In the genomic region with DNA sequence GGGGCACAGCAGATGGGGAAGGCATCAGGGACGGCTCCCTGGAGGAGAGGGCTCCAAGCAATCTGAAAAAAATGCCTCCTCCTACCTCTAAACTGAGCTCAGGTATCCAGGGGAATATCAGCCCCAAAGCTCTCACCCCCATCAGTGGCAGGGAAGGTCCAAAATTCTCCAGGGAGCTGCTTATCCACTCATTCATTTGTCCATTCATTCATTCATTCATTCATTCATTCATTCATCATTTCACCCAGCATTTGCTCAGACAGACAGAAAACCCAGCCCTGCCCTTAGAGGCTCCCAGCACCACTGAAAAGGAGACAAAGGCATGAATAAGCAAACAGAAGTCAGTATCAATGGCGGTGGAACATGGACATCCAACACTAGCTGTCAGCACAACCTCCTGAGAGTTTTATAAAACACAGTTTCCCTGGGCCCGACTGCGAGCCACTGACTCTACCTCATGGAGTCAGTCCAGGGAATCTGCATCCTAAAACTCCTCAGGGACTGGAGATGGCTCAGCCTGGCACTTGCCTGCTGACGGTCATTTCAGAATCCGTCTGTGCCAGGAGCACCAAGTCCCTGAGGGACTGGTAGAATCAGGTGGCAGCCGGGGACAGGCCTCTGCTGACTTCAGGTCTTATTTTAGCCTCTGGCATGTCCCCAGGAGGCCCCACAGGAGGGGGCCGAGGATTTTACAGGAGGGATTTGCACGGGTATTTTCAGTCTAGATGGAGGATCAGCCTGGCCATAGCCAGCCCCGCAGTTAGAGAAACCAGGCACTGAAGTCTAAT, we compare ENCODE assay signal across 29 cellular contexts.
DNase-seq lines count a peak whose midpoint lies in the region; ATAC-seq and TF ChIP-seq lines count a peak whose summit lies in the region.
"Had no signal": no experiment of that assay in that cellular context is flagged by ENCODE, and none has a peak within 500 bp of the region (broad histone marks: within the 10 kb centered on the region; RNA-seq: fewer than 3 reads in every experiment).

No MANE protein-coding gene starts in this region.

- no peak overlapping the region for H3K27ac ChIP-seq in BLaER1 treated with 17β-estradiol and CSF1 and Interleukin-3, amounts not matched to agents 10 nM and 100 nM
- H3K27ac ChIP-seq: epithelial cell of prostate, left lung, thoracic aorta, vagina had no signal

- H3K36me3 Mint-ChIP-seq in brain, result no peaks in the 10 kb centered on the region
- H3K36me3 Mint-ChIP-seq: activated naive CD4-positive, alpha-beta T cell treated with anti-CD3 and anti-CD28 coated beads, Interleukin-2, amount 50 U/mL, for 72 hours; CD4-positive, CD25-positive, alpha-beta regulatory T cell; naive B cell; WTC11 had no signal

- H3K9ac ChIP-seq in BLaER1 treated with 17β-estradiol and CSF1 and Interleukin-3, amounts not matched to agents 10 nM and 100 nM, result peak overlapping the region in 4 of 11 experiments; percentile 5 to 58 (median 36); a peak in 4 of 22 replicates

- peaks cover 74% of the 10 kb centered on the region for H3K4me1 Mint-ChIP-seq in brain
- H3K4me1 Mint-ChIP-seq: activated CD4-positive, alpha-beta T cell treated with anti-CD3 and anti-CD28 coated beads, Interleukin-2, amount 10 ng/mL, durations not matched to agents 24 days and 14 days; CD4-positive, CD25-positive, alpha-beta regulatory T cell; naive B cell had no signal

- H3K4me1 ChIP-seq in BLaER1 treated with 17β-estradiol and CSF1 and Interleukin-3, amounts not matched to agents 10 nM and 100 nM, result peaks cover 13 to 60% (median 41%) of the 10 kb centered on the region in 10 experiments; a peak in 19 of 20 replicates
- H3K4me1 ChIP-seq: HAP-1, left lung, vagina had no signal

- DNase-seq in left cardiac atrium (peak; percentile 68), pons (ENCODE audit: low spot score) (peak; percentile 30), islet precursor cell (no peak)
- DNase-seq in activated naive CD4-positive, alpha-beta T cell treated with Interleukin-2 at 50 U/mL for 16 hours, result no peak
- no peak for DNase-seq in stimulated activated CD4-positive, alpha-beta T cell treated with anti-CD3 and anti-CD28 coated beads, Interleukin-4, amount 100 ng/mL, for 4 hours
- DNase-seq: activated CD4-positive, alpha-beta T cell treated with anti-CD3 and anti-CD28 coated beads, Interleukin-2, amount 10 ng/mL, durations not matched to agents 24 days and 14 days; CD4-positive, CD25-positive, alpha-beta regulatory T cell; cortex of kidney; effector memory CD4-positive, alpha-beta T cell; Kasumi-1; left lung; naive B cell; NCI-H1417 treated with DMSO at 0.1 percent for 48 hours; NCI-H2081; NCI-H2227 treated with DMSO at 0.1 percent for 48 hours; NCI-H526; SHP77 treated with DMSO at 0.1 percent for 48 hours had no signal

- H3K27ac Mint-ChIP-seq in brain, result peak overlapping the region in 4 of 5 experiments; percentile 5 to 86 (median 45)
- H3K27ac Mint-ChIP-seq: activated CD4-positive, alpha-beta T cell treated with anti-CD3 and anti-CD28 coated beads, Interleukin-2, amount 10 ng/mL, durations not matched to agents 24 days and 14 days; CD4-positive, CD25-positive, alpha-beta regulatory T cell; naive B cell; stimulated activated naive CD8-positive, alpha-beta T cell treated with anti-CD3 and anti-CD28 coated beads, Interleukin-15, Interleukin-2, amounts not matched to agents 100 ng/mL and 50 ng/mL, for 24 hours; WTC11 had no signal

- no peaks in the 10 kb centered on the region for H4K20me1 ChIP-seq in BLaER1 treated with 17β-estradiol and CSF1 and Interleukin-3, amounts not matched to agents 10 nM and 100 nM

- no peaks in the 10 kb centered on the region for H3K36me3 ChIP-seq in BLaER1 treated with 17β-estradiol and CSF1 and Interleukin-3, amounts not matched to agents 10 nM and 100 nM
- H3K36me3 ChIP-seq: HAP-1, left lung, thoracic aorta, vagina had no signal

- H3K4me2 ChIP-seq in BLaER1 treated with 17β-estradiol and CSF1 and Interleukin-3, amounts not matched to agents 10 nM and 100 nM, result peak overlapping the region in 8 of 11 experiments; percentile 37 to 79 (median 74); a peak in 15 of 22 replicates
- H3K4me2 ChIP-seq: smooth muscle cell had no signal

- H3K27me3 Mint-ChIP-seq in brain, result peaks cover 4% of the 10 kb centered on the region
- H3K27me3 Mint-ChIP-seq: activated CD4-positive, alpha-beta T cell treated with anti-CD3 and anti-CD28 coated beads, Interleukin-2, amount 10 ng/mL, durations not matched to agents 24 days and 14 days; CD4-positive, CD25-positive, alpha-beta regulatory T cell had no signal

- ATAC-seq in left cardiac atrium (peak; percentile 75 to 79), HG02678 (IDR thresholded peaks at IDR 0.05; ENCODE audit: unreplicated experiment) (no peak)
- ATAC-seq: activated naive CD4-positive, alpha-beta T cell treated with anti-CD3 and anti-CD28 coated beads, Interleukin-2, amount 50 U/mL, for 72 hours; HepG2; left lung; WTC11 had no signal

- intact Hi-C loops in left cardiac atrium (cut with DNase I), result loop anchor here in 1 of 2 donors (5.0 kb wide), 1 partner anchor 165 kb away; a partner anchor contains a TSS

- no peaks in the 10 kb centered on the region for H3K27me3 ChIP-seq in BLaER1 treated with 17β-estradiol and CSF1 and Interleukin-3, amounts not matched to agents 10 nM and 100 nM
- H3K27me3 ChIP-seq: vagina had no signal

- no peaks in the 10 kb centered on the region for H3K9me3 ChIP-seq in BLaER1 treated with 17β-estradiol and CSF1 and Interleukin-3, amounts not matched to agents 10 nM and 100 nM (replicated peaks in 1 of 11)
- H3K9me3 ChIP-seq: HAP-1, left lung, thoracic aorta, vagina had no signal

- H3K4me3 ChIP-seq in BLaER1 treated with 17β-estradiol and CSF1 and Interleukin-3, amounts not matched to agents 10 nM and 100 nM, result no peak overlapping the region
- H3K4me3 ChIP-seq: HAP-1, left lung, smooth muscle cell, thoracic aorta, vagina had no signal

- peaks cover 0 to 12% (median 0%) of the 10 kb centered on the region in 5 experiments for H3K9me3 Mint-ChIP-seq in brain
- H3K9me3 Mint-ChIP-seq: activated CD4-positive, alpha-beta T cell treated with anti-CD3 and anti-CD28 coated beads, Interleukin-2, amount 10 ng/mL, durations not matched to agents 24 days and 14 days; WTC11 had no signal

- H3K4me3 Mint-ChIP-seq in brain, result no peak overlapping the region
- H3K4me3 Mint-ChIP-seq: activated CD4-positive, alpha-beta T cell treated with anti-CD3 and anti-CD28 coated beads, Interleukin-2, amount 10 ng/mL, durations not matched to agents 24 days and 14 days; CD4-positive, CD25-positive, alpha-beta regulatory T cell; stimulated activated naive CD8-positive, alpha-beta T cell treated with anti-CD3 and anti-CD28 coated beads, Interleukin-15, Interleukin-2, amounts not matched to agents 100 ng/mL and 50 ng/mL, for 24 hours; WTC11 had no signal

- no peak for TF ChIP-seq CTCF in brain (conservative IDR thresholded peaks at IDR 0.05)

Comparison
In these comparisons a context has a peak if more than half of its experiments do, and no peak if none do; other contexts are left out.
1. DNase-seq: peak in left cardiac atrium (single experiment) and pons (single experiment); none in islet precursor cell (single experiment), activated naive CD4-positive, alpha-beta T cell treated with Interleukin-2 at 50 U/mL for 16 hours (single experiment) and stimulated activated CD4-positive, alpha-beta T cell treated with anti-CD3 and anti-CD28 coated beads, Interleukin-4, amount 100 ng/mL, for 4 hours (0 of 2).